ENCODE assay signal across 8 cellular contexts in genomic region chr3:46909535-46910161, GRCh38. TPM values are rescaled to one million over a fixed set of nuclear protein-coding genes. Genes with fewer than 3 reads are reported as not detected.
DNase-seq lines count a peak whose midpoint lies in the region; ATAC-seq, FAIRE-seq and TF ChIP-seq lines count a peak whose summit lies in the region.

No MANE protein-coding gene starts in this region.

- TF ChIP-seq CTCF in WI38 (IDR thresholded peaks at IDR 0.05; ENCODE audit: low read depth, low read length) = peak; percentile 82
- TF ChIP-seq CTCF in keratinocyte (optimal IDR thresholded peaks at IDR 0.05 in 1 of 3, IDR thresholded peaks at IDR 0.05 in 1 of 3, conservative IDR thresholded peaks at IDR 0.05 in 1 of 3; ENCODE audit: extremely low read depth in 1 of 3, insufficient read depth in 2 of 3, low read length in 3 of 3) = peak in 2 of 3 experiments; percentile 82 to 85

- no peaks in the 10 kb centered on the region for H4K20me1 ChIP-seq in keratinocyte (ENCODE audit: control insufficient read depth, extremely low read depth, insufficient read depth, low read length)

- H3K9me1 ChIP-seq in keratinocyte (ENCODE audit: control insufficient read depth, extremely low read depth, insufficient read depth, low read length) = no peaks in the 10 kb centered on the region

- H3K4me1 ChIP-seq in HAP-1 (no peaks in the 10 kb centered on the region), keratinocyte (ENCODE audit: control insufficient read depth, extremely low read depth, insufficient read depth, low read length) (peaks cover 13% of the 10 kb centered on the region)

- no peak overlapping the region for H3K9ac ChIP-seq in keratinocyte (ENCODE audit: control insufficient read depth, extremely low read depth, insufficient read depth, low read length)

- no peak for ATAC-seq in GM19324 (IDR thresholded peaks at IDR 0.05; ENCODE audit: low FRiP score, unreplicated experiment)

- H3K27ac ChIP-seq in keratinocyte (ENCODE audit: control insufficient read depth, insufficient read depth, low read length) = no peak overlapping the region

- H3K36me3 ChIP-seq in HAP-1 (replicated peaks) (no peaks in the 10 kb centered on the region), keratinocyte (ENCODE audit: control insufficient read depth in 2 of 2, extremely low read depth in 1 of 2, insufficient read depth in 2 of 2, low read length in 2 of 2) (no peaks in the 10 kb centered on the region)

- H3K27me3 ChIP-seq in HAP-1 (ENCODE audit: low read depth) (no peaks in the 10 kb centered on the region), keratinocyte (ENCODE audit: control insufficient read depth, extremely low read depth, insufficient read depth, low read length) (no peaks in the 10 kb centered on the region)

- H3K9me3 ChIP-seq in HAP-1 (no peaks in the 10 kb centered on the region), keratinocyte (ENCODE audit: control insufficient read depth, low read depth, low read length) (no peaks in the 10 kb centered on the region)

- in situ Hi-C loops in HAP-1 (cut with MboI; ENCODE audit: low sequenced_read_pairs) = loop anchor here (25.0 kb wide), 1 partner anchor 453 kb away; no protein-coding TSS in a partner anchor
- in situ Hi-C loops in T47D (cut with HindIII; ENCODE audit: low pct_unique_long_range_greater_than_20kb, low sequenced_read_pairs) = no loop called here

- dilution Hi-C loops in keratinocyte (cut with MboI; ENCODE audit: extremely low pct_ligation_motif_present, low sequenced_read_pairs) = no loop called here

- H3K4me2 ChIP-seq in keratinocyte (ENCODE audit: control insufficient read depth, extremely low read depth, insufficient read depth, low read depth, low read length) = peak overlapping the region; percentile 17

- H2AFZ ChIP-seq in keratinocyte (ENCODE audit: control insufficient read depth, low read length) = no peak overlapping the region

- no peak overlapping the region for H3K4me3 ChIP-seq in HAP-1
- no peak overlapping the region for H3K4me3 ChIP-seq in WI38 (ENCODE audit: low read depth, low read length)
- no peak overlapping the region for H3K4me3 ChIP-seq in keratinocyte (ENCODE audit: control insufficient read depth in 2 of 3, extremely low read depth in 1 of 3, insufficient read depth in 2 of 3, low read depth in 1 of 3, low read length in 3 of 3)

- H3K79me2 ChIP-seq in keratinocyte (ENCODE audit: control insufficient read depth, insufficient read depth, low read length) = no peaks in the 10 kb centered on the region

- DNase-seq in CD1c-positive myeloid dendritic cell (ENCODE audit: extremely low spot score) (peak; percentile 83), HAP-1 (ENCODE audit: low spot score in 2 of 2) (peak; percentile 74 to 92), NCI-H2171 (lab: John Stamatoyannopoulos, UW) (peak; percentile 53), T47D (ENCODE audit: low read depth in 1 of 2, low spot score in 1 of 2) (peak; percentile 66 to 76), keratinocyte (ENCODE audit: low read depth, low spot score) (no peak)
- peak; percentile 89 for DNase-seq in stimulated activated CD4-positive, alpha-beta T cell treated with anti-CD3 and anti-CD28 coated beads, Interleukin-15, amount 100 ng/mL, for 24 hours

- no peak for FAIRE-seq in keratinocyte (lab: Jason Lieb, UNC)

RNA-seq across cellular contexts. Expression of gene PTH1R, which starts 32.1 kb away (rescaled TPM):
- polyA plus RNA-seq in keratinocyte = not detected in 3 replicates
- not detected for polyA plus RNA-seq in keratinocyte (2011; ENCODE audit: low read depth)
- not detected in 2 replicates for polyA plus RNA-seq in keratinocyte (2011; cell fraction: cytosol; rRNA removed)
- not detected in 2 replicates for polyA plus RNA-seq in keratinocyte (2011; cell fraction: nucleus; rRNA removed)
- not detected in 2 replicates for polyA plus RNA-seq in keratinocyte (2012; ENCODE audit: low replicate concordance)
- polyA minus RNA-seq in keratinocyte = not detected in 3 replicates
- polyA minus RNA-seq in keratinocyte (2011; cell fraction: cytosol; rRNA and poly(A)+ RNA removed) = not detected
- not detected in 2 replicates for polyA minus RNA-seq in keratinocyte (2011; cell fraction: nucleus; rRNA and poly(A)+ RNA removed)

RNA-seq across cellular contexts. Expression of gene MYL3, which starts 46.4 kb away (rescaled TPM):
- not detected in 3 replicates for polyA plus RNA-seq in keratinocyte
- polyA plus RNA-seq in keratinocyte (2011; ENCODE audit: low read depth) = not detected
- polyA plus RNA-seq in keratinocyte (2011; cell fraction: cytosol; rRNA removed) = not detected in 2 replicates
- polyA plus RNA-seq in keratinocyte (2011; cell fraction: nucleus; rRNA removed) = not detected in 2 replicates
- polyA plus RNA-seq in keratinocyte (2012; ENCODE audit: low replicate concordance) = not detected in 2 replicates
- not detected in 3 replicates for polyA minus RNA-seq in keratinocyte
- polyA minus RNA-seq in keratinocyte (2011; cell fraction: cytosol; rRNA and poly(A)+ RNA removed) = not detected
- polyA minus RNA-seq in keratinocyte (2011; cell fraction: nucleus; rRNA and poly(A)+ RNA removed) = not detected in 2 replicates
